In the genomic region with DNA sequence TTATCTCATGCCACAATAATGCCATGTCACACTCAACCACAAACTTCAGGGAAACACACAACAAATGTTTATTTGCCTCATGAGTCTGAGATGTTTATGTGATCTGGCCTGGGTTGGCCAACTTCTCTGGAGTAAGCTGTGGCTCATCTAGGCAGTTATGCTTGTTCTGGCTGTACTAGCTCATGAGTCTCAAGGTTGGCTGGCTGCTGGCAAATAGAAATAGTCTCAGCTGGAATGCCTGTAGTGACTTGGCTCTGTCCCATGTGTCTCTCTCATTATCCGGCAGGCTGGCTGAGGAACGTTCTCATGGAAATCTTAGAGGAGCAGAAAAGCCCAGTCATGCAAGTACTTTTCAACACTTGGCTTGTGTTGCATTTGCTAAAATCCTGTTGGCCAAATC, we compare ENCODE assay signal across 12 cellular contexts.
DNase-seq lines count a peak whose midpoint lies in the region; ATAC-seq, FAIRE-seq and TF ChIP-seq lines count a peak whose summit lies in the region.
"Had no signal": no experiment of that assay in that cellular context is flagged by ENCODE, and none has a peak within 500 bp of the region (broad histone marks: within the 10 kb centered on the region; RNA-seq: fewer than 3 reads in every experiment).

No MANE protein-coding gene starts in this region.

- H3K9me3 Mint-ChIP-seq in astrocyte (ENCODE audit: unreplicated experiment): no peaks in the 10 kb centered on the region

- H3K4me2 ChIP-seq in astrocyte (ENCODE audit: low read length): no peak overlapping the region
- H3K4me2 ChIP-seq in smooth muscle cell: no peak overlapping the region

- ATAC-seq in heart left ventricle: peak; percentile 87 to 99 (median 96)

- no peak overlapping the region for H2AFZ ChIP-seq in astrocyte (ENCODE audit: low read depth, low read length)
- H2AFZ ChIP-seq in smooth muscle cell (ENCODE audit: low read depth): no peak overlapping the region

- H4K20me1 ChIP-seq in astrocyte (ENCODE audit: insufficient read depth, low read length): no peaks in the 10 kb centered on the region
- H4K20me1 ChIP-seq in smooth muscle cell (ENCODE audit: low read depth): no peaks in the 10 kb centered on the region

- no peak overlapping the region for H3K4me3 ChIP-seq in astrocyte (ENCODE audit: insufficient read depth, low read depth, low read length)
- no peak overlapping the region for H3K4me3 ChIP-seq in heart left ventricle
- H3K4me3 ChIP-seq in smooth muscle cell: no peak overlapping the region
- H3K4me3 ChIP-seq: prostate gland had no signal

- no peak for TF ChIP-seq POLR2A in heart left ventricle (IDR thresholded peaks at IDR 0.05)

- FAIRE-seq in astrocyte (lab: Jason Lieb, UNC): no peak

- H3K27ac ChIP-seq in astrocyte (ENCODE audit: low read depth, low read length): peak overlapping the region; percentile 13
- no peak overlapping the region for H3K27ac ChIP-seq in heart left ventricle
- H3K27ac ChIP-seq in smooth muscle cell (ENCODE audit: low read depth): peak overlapping the region; percentile 12
- H3K27ac ChIP-seq: prostate gland had no signal

- H3K36me3 ChIP-seq in astrocyte (ENCODE audit: insufficient read depth, low read length) (no peaks in the 10 kb centered on the region), heart left ventricle (no peaks in the 10 kb centered on the region), smooth muscle cell (ENCODE audit: low read depth) (no peaks in the 10 kb centered on the region)
- H3K36me3 ChIP-seq: prostate gland had no signal

- H3K4me1 Mint-ChIP-seq in astrocyte (ENCODE audit: low read depth, unreplicated experiment): peaks cover 22% of the 10 kb centered on the region

- H3K27me3 Mint-ChIP-seq in astrocyte (ENCODE audit: low read depth, unreplicated experiment): no peaks in the 10 kb centered on the region
- H3K27me3 Mint-ChIP-seq: activated CD4-positive, alpha-beta memory T cell treated with anti-CD3 and anti-CD28 coated beads for 36 hours had no signal

- H3K4me3 Mint-ChIP-seq in astrocyte (ENCODE audit: unreplicated experiment): no peak overlapping the region
- H3K4me3 Mint-ChIP-seq: activated CD4-positive, alpha-beta memory T cell treated with anti-CD3 and anti-CD28 coated beads for 36 hours had no signal

- TF ChIP-seq CTCF in astrocyte (IDR thresholded peaks at IDR 0.05; ENCODE audit: insufficient read depth, low read depth, low read length): no peak
- no peak for TF ChIP-seq CTCF in heart left ventricle (IDR thresholded peaks at IDR 0.05)
- TF ChIP-seq CTCF in smooth muscle cell (IDR thresholded peaks at IDR 0.05; ENCODE audit: borderline replicate concordance, insufficient read depth, poor library complexity, severe bottlenecking): no peak

- H3K9ac ChIP-seq in astrocyte (ENCODE audit: low read length): no peak overlapping the region
- H3K9ac ChIP-seq in smooth muscle cell (ENCODE audit: low read depth): no peak overlapping the region

- intact Hi-C loops in heart left ventricle (cut with DNase I): no loop called here

- H3K79me2 ChIP-seq in astrocyte (ENCODE audit: insufficient read depth, low read length) (no peaks in the 10 kb centered on the region), smooth muscle cell (ENCODE audit: low read depth) (no peaks in the 10 kb centered on the region)

- H3K36me3 Mint-ChIP-seq in astrocyte (ENCODE audit: low read depth, unreplicated experiment): no peaks in the 10 kb centered on the region
- H3K36me3 Mint-ChIP-seq: activated CD4-positive, alpha-beta memory T cell treated with anti-CD3 and anti-CD28 coated beads for 36 hours had no signal

- H3K4me1 ChIP-seq in astrocyte (ENCODE audit: insufficient read depth, low read length): no peaks in the 10 kb centered on the region
- peaks cover 0 to 4% (median 0%) of the 10 kb centered on the region in 12 donors for H3K4me1 ChIP-seq in heart left ventricle
- H3K4me1 ChIP-seq in smooth muscle cell (ENCODE audit: low read depth): no peaks in the 10 kb centered on the region
- H3K4me1 ChIP-seq: prostate gland had no signal

- WGBS in heart left ventricle, 4 donors: 15 to 38% (median 33%) methylated on average over 2 of the region's 2 CpGs
- WGBS in smooth muscle cell (ENCODE audit: low lambda C conversion rate): 56% methylated on average over 2 of the region's 2 CpGs

- H3K27me3 ChIP-seq in astrocyte (ENCODE audit: insufficient read depth, low read length): no peaks in the 10 kb centered on the region
- no peaks in the 10 kb centered on the region for H3K27me3 ChIP-seq in heart left ventricle
- no peaks in the 10 kb centered on the region for H3K27me3 ChIP-seq in smooth muscle cell (ENCODE audit: low read depth)

- DNase-seq in GM03348 (ENCODE audit: low spot score): peak; percentile 74
- peak; percentile 78 for DNase-seq in astrocyte (ENCODE audit: low read depth)
- peak in 4 of 5 donors; percentile 45 to 75 (median 56) for DNase-seq in heart left ventricle
- no peak for DNase-seq in smooth muscle cell (lab: John Stamatoyannopoulos, UW; ENCODE audit: unreplicated experiment)
- DNase-seq in DMS114 treated with DMSO at 0.1 percent for 48 hours (lab: John Stamatoyannopoulos, UW; ENCODE audit: unreplicated experiment): no peak
- DNase-seq in AML-193 (lab: John Stamatoyannopoulos, UW): no peak
- no peak for DNase-seq in NCI-H2081 (lab: John Stamatoyannopoulos, UW)
- DNase-seq: activated CD4-positive, alpha-beta memory T cell treated with anti-CD3 and anti-CD28 coated beads for 36 hours; effector memory CD4-positive, alpha-beta T cell; glutamatergic neuron; kidney glomerular epithelial cell had no signal

- no peaks in the 10 kb centered on the region for H3F3A ChIP-seq in smooth muscle cell (ENCODE audit: low read depth)

- peak overlapping the region; percentile 63 for H3K27ac Mint-ChIP-seq in astrocyte (ENCODE audit: unreplicated experiment)
- H3K27ac Mint-ChIP-seq: activated CD4-positive, alpha-beta memory T cell treated with anti-CD3 and anti-CD28 coated beads for 36 hours had no signal

- H3K9me3 ChIP-seq in astrocyte (ENCODE audit: insufficient read depth, low read depth, low read length) (no peaks in the 10 kb centered on the region), heart left ventricle (no peaks in the 10 kb centered on the region), smooth muscle cell (replicated peaks; ENCODE audit: low read depth) (no peaks in the 10 kb centered on the region)
- H3K9me3 ChIP-seq: prostate gland had no signal

Comparison
In these comparisons a context has a peak if more than half of its experiments do, and no peak if none do; other contexts are left out.
1. DNase-seq: peak in GM03348 (single experiment), astrocyte (single experiment) and heart left ventricle (4 of 5); none in smooth muscle cell (single experiment), DMS114 treated with DMSO at 0.1 percent for 48 hours (single experiment), AML-193 (0 of 2) and NCI-H2081 (0 of 2).
2. H3K27ac ChIP-seq: peak in astrocyte (single experiment) and smooth muscle cell (single experiment); none in heart left ventricle (0 of 12).